In genomic region chr5:68930139-68930538, GRCh38 we compare ENCODE assay signal across 21 cellular contexts.
DNase-seq lines count a peak whose midpoint lies in the region; ATAC-seq, FAIRE-seq and TF ChIP-seq lines count a peak whose summit lies in the region.
"Had no signal": no experiment of that assay in that cellular context is flagged by ENCODE, and none has a peak within 500 bp of the region (broad histone marks: within the 10 kb centered on the region; RNA-seq: fewer than 3 reads in every experiment).

No MANE protein-coding gene starts in this region.

- intact Hi-C loops in mammary epithelial cell (cut with micrococcal nuclease) (no loop called here), breast epithelium (cut with DNase I; ENCODE audit: low total_unique reads) (no loop called here), posterior cingulate gyrus (cut with DNase I) (no loop called here)

- no peak overlapping the region for H4K8ac ChIP-seq in H1 (ENCODE audit: extremely low read depth, insufficient read depth, low read length)

- TF ChIP-seq EP300 in H1 (IDR thresholded peaks at IDR 0.05; ENCODE audit: borderline replicate concordance in 1 of 2, low read depth in 2 of 2, low read length in 2 of 2): no peak

- no peak overlapping the region for H3K27ac Mint-ChIP-seq in stimulated activated effector memory CD8-positive, alpha-beta T cell treated with anti-CD3 and anti-CD28 coated beads, Interleukin-12 subunit alpha, Interleukin-12 subunit beta, amount 100 ng/mL, for 72 hours
- H3K27ac Mint-ChIP-seq: CD14-positive monocyte; CD4-positive, alpha-beta T cell; H9 had no signal

- WGBS in mammary epithelial cell (ENCODE audit: low coverage, missing lambda C conversion rate): 75% methylated on average over 5 of the region's 5 CpGs
- 92% methylated on average over 5 of the region's 5 CpGs; no CpG with 5 or more reads in 1 of the 2 experiments for WGBS in H1 (ENCODE audit: extremely low coverage in 1 of 2, insufficient coverage in 1 of 2, insufficient read length in 1 of 2, insufficient replicate concordance in 2 of 2, low coverage in 1 of 2, low lambda C conversion rate in 2 of 2, missing lambda C conversion rate in 1 of 2), 2 experiments

- H3K27me3 ChIP-seq in mammary epithelial cell (ENCODE audit: insufficient read depth, low read length): no peaks in the 10 kb centered on the region
- no peaks in the 10 kb centered on the region for H3K27me3 ChIP-seq in breast epithelium
- no peaks in the 10 kb centered on the region; a peak in 1 of 7 replicates for H3K27me3 ChIP-seq in H1 (replicated peaks in 1 of 4; ENCODE audit: control insufficient read depth in 3 of 4, extremely low read depth in 1 of 4, insufficient read depth in 3 of 4, low read length in 3 of 4)
- H3K27me3 ChIP-seq: BE2C; BLaER1 treated with 17β-estradiol and CSF1 and Interleukin-3, amounts not matched to agents 10 nM and 100 nM had no signal

- POLR2A ChIA-PET in H1 (lab: Charles Lee; ENCODE audit: partially characterized antibody): no interaction called here

- no peak overlapping the region for H2BK120ac ChIP-seq in H1 (replicated peaks; ENCODE audit: low read depth, low read length)

- H2BK20ac ChIP-seq in H1 (ENCODE audit: low read length): no peak overlapping the region

- H3K79me2 ChIP-seq in mammary epithelial cell (ENCODE audit: insufficient read depth, low read length) (no peaks in the 10 kb centered on the region), H1 (ENCODE audit: control insufficient read depth in 1 of 2, insufficient read depth in 2 of 2, low read length in 2 of 2) (no peaks in the 10 kb centered on the region)

- in situ Hi-C loops in mammary epithelial cell (cut with MboI; ENCODE audit: low sequenced_read_pairs in 2 of 2): no loop called here

- H3K4me3 ChIP-seq in mammary epithelial cell (replicated peaks in 1 of 3; ENCODE audit: insufficient read depth in 1 of 3, low read depth in 2 of 3, low read length in 3 of 3) (no peak overlapping the region), breast epithelium (no peak overlapping the region), H1 (ENCODE audit: extremely low read depth in 1 of 4, insufficient read depth in 2 of 4, low read depth in 3 of 4, low read length in 4 of 4) (no peak overlapping the region)
- H3K4me3 ChIP-seq: BLaER1 treated with 17β-estradiol and CSF1 and Interleukin-3, amounts not matched to agents 10 nM and 100 nM; GM23248 had no signal

- no peak overlapping the region for H3K56ac ChIP-seq in H1 (replicated peaks; ENCODE audit: insufficient read length, low read depth, low read length)

- H3K4ac ChIP-seq in H1 (replicated peaks; ENCODE audit: insufficient read length, low read depth, low read length): no peak overlapping the region

- TF ChIP-seq CTCF in mammary epithelial cell (conservative IDR thresholded peaks at IDR 0.05 in 1 of 2, IDR thresholded peaks at IDR 0.05 in 1 of 2; ENCODE audit: extremely low read depth in 1 of 2, insufficient read depth in 1 of 2, low read depth in 1 of 2, low read length in 2 of 2): no peak
- no peak for TF ChIP-seq CTCF in breast epithelium (IDR thresholded peaks at IDR 0.05)
- no peak for TF ChIP-seq CTCF in H1 (IDR thresholded peaks at IDR 0.05; ENCODE audit: control extremely low read depth in 1 of 3, insufficient read depth in 1 of 3, low read depth in 1 of 3, low read length in 3 of 3)

- H3K14ac ChIP-seq in H1 (ENCODE audit: insufficient read length): no peak overlapping the region

- no peaks in the 10 kb centered on the region for H3K36me3 Mint-ChIP-seq in stimulated activated effector memory CD8-positive, alpha-beta T cell treated with anti-CD3 and anti-CD28 coated beads, Interleukin-12 subunit alpha, Interleukin-12 subunit beta, amount 100 ng/mL, for 72 hours
- H3K36me3 Mint-ChIP-seq: CD14-positive monocyte had no signal

- H3K27ac ChIP-seq in mammary epithelial cell (ENCODE audit: insufficient read depth, low read depth, low read length): no peak overlapping the region
- H3K27ac ChIP-seq in breast epithelium: no peak overlapping the region
- no peak overlapping the region for H3K27ac ChIP-seq in H1 (ENCODE audit: low read depth, low read length)
- H3K27ac ChIP-seq: 22Rv1; BLaER1 treated with 17β-estradiol and CSF1 and Interleukin-3, amounts not matched to agents 10 nM and 100 nM; GM23248 had no signal

- no peak overlapping the region for H3K23ac ChIP-seq in H1 (ENCODE audit: insufficient read length)

- CTCF ChIA-PET in mammary epithelial cell (lab: Charles Lee; ENCODE audit: low non-redundant PET): no interaction called here
- CTCF ChIA-PET in H1 (lab: Charles Lee; ENCODE audit: partially characterized antibody): no interaction called here

- peaks cover under 1% of the 10 kb centered on the region for H3K4me1 ChIP-seq in mammary epithelial cell (ENCODE audit: insufficient read depth, low read length)
- H3K4me1 ChIP-seq in breast epithelium: no peaks in the 10 kb centered on the region
- H3K4me1 ChIP-seq in H1 (replicated peaks in 1 of 4; ENCODE audit: control insufficient read depth in 3 of 4, insufficient read depth in 4 of 4, low read length in 3 of 4): no peaks in the 10 kb centered on the region
- H3K4me1 ChIP-seq: BE2C; BLaER1 treated with 17β-estradiol and CSF1 and Interleukin-3, amounts not matched to agents 10 nM and 100 nM had no signal

- H3K9me3 ChIP-seq in mammary epithelial cell (replicated peaks; ENCODE audit: insufficient read depth, low read length) (peaks cover 8% of the 10 kb centered on the region), breast epithelium (peaks cover 8 to 43% of the 10 kb centered on the region in 2 donors), H1 (ENCODE audit: insufficient read depth in 2 of 2, low read depth in 1 of 2, low read length in 1 of 2) (peaks cover 47 to 58% of the 10 kb centered on the region in 2 experiments)

- no peaks in the 10 kb centered on the region for H3K79me1 ChIP-seq in H1 (ENCODE audit: low read depth, low read length)

- peak; percentile 41 for ATAC-seq in stimulated activated effector memory CD8-positive, alpha-beta T cell treated with anti-CD3 and anti-CD28 coated beads, Interleukin-12 subunit alpha, Interleukin-12 subunit beta, amount 100 ng/mL, for 72 hours
- ATAC-seq in GM21423 (IDR thresholded peaks at IDR 0.05; ENCODE audit: unreplicated experiment) (no peak), HG03025 (IDR thresholded peaks at IDR 0.05; ENCODE audit: low FRiP score, unreplicated experiment) (no peak)
- ATAC-seq: HCT116 had no signal

- H3K4me1 Mint-ChIP-seq in stimulated activated effector memory CD8-positive, alpha-beta T cell treated with anti-CD3 and anti-CD28 coated beads, Interleukin-12 subunit alpha, Interleukin-12 subunit beta, amount 100 ng/mL, for 72 hours: no peaks in the 10 kb centered on the region
- H3K4me1 Mint-ChIP-seq: CD14-positive monocyte; CD8-positive, alpha-beta memory T cell had no signal

- BruUV-seq in mammary epithelial cell (replicated peaks; lab: Mats Ljungman, UMichigan): no TSS peak

- no peak for FAIRE-seq in H1 (lab: Jason Lieb, UNC)
- FAIRE-seq: A204.1, G401.6, GM12892 had no signal

- no peaks in the 10 kb centered on the region for H4K20me1 ChIP-seq in mammary epithelial cell (ENCODE audit: insufficient read depth, low read length)
- no peaks in the 10 kb centered on the region for H4K20me1 ChIP-seq in H1 (replicated peaks in 1 of 2; ENCODE audit: control insufficient read depth in 1 of 2, insufficient read depth in 2 of 2, low read length in 2 of 2)
- H4K20me1 ChIP-seq: BLaER1 treated with 17β-estradiol and CSF1 and Interleukin-3, amounts not matched to agents 10 nM and 100 nM had no signal

- no peak overlapping the region; the same call in 1 of the 2 replicates for H3K18ac ChIP-seq in H1 (ENCODE audit: extremely low read depth, low read length)

- no peak for TF ChIP-seq RAD21 in H1 (IDR thresholded peaks at IDR 0.05 in 1 of 2, conservative IDR thresholded peaks at IDR 0.05 in 1 of 2; ENCODE audit: low read depth in 2 of 2, low read length in 2 of 2)

- H2BK12ac ChIP-seq in H1 (ENCODE audit: low read depth, low read length): no peak overlapping the region

- no peak overlapping the region for H2BK15ac ChIP-seq in H1 (ENCODE audit: low read length)

- H3K9ac ChIP-seq in mammary epithelial cell (ENCODE audit: insufficient read depth, low read length): no peak overlapping the region
- no peak overlapping the region for H3K9ac ChIP-seq in H1 (replicated peaks in 1 of 4; ENCODE audit: extremely low read depth in 1 of 4, low read depth in 3 of 4, low read length in 3 of 4)
- H3K9ac ChIP-seq: BLaER1 treated with 17β-estradiol and CSF1 and Interleukin-3, amounts not matched to agents 10 nM and 100 nM; GM23248 had no signal

- no peak overlapping the region for H2AK5ac ChIP-seq in H1 (ENCODE audit: low read depth, low read length)

- dilution Hi-C loops in mammary epithelial cell (cut with HindIII; ENCODE audit: low sequenced_read_pairs): no loop called here

- no peak overlapping the region for H3K4me3 Mint-ChIP-seq in stimulated activated effector memory CD8-positive, alpha-beta T cell treated with anti-CD3 and anti-CD28 coated beads, Interleukin-12 subunit alpha, Interleukin-12 subunit beta, amount 100 ng/mL, for 72 hours
- H3K4me3 Mint-ChIP-seq: CD14-positive monocyte; CD4-positive, alpha-beta T cell; CD8-positive, alpha-beta memory T cell; H9 had no signal

- H3K9me3 Mint-ChIP-seq in stimulated activated effector memory CD8-positive, alpha-beta T cell treated with anti-CD3 and anti-CD28 coated beads, Interleukin-12 subunit alpha, Interleukin-12 subunit beta, amount 100 ng/mL, for 72 hours: peaks cover 6% of the 10 kb centered on the region

- H4K91ac ChIP-seq in H1 (replicated peaks; ENCODE audit: insufficient read length, low read length): peak overlapping the region; percentile 1

- peak; percentile 61 for DNase-seq in mammary epithelial cell
- no peak for DNase-seq in breast epithelium (ENCODE audit: low spot score in 2 of 2)
- DNase-seq in H1 (ENCODE audit: low read depth in 1 of 2, low spot score in 2 of 2): no peak
- DNase-seq in stimulated activated effector memory CD8-positive, alpha-beta T cell treated with anti-CD3 and anti-CD28 coated beads, Interleukin-12 subunit alpha, Interleukin-12 subunit beta, amount 100 ng/mL, for 72 hours (ENCODE audit: low spot score in 2 of 2): no peak
- no peak for DNase-seq in posterior cingulate gyrus
- no peak for DNase-seq in DMS 273 treated with DMSO at 0.1 percent for 48 hours (lab: John Stamatoyannopoulos, UW)
- DNase-seq: BE2C; CD4-positive, alpha-beta T cell; CD8-positive, alpha-beta memory T cell; DND-41; GM23248; H9 had no signal

- H3K4me2 ChIP-seq in mammary epithelial cell (ENCODE audit: insufficient read depth, low read depth, low read length) (no peak overlapping the region), H1 (ENCODE audit: insufficient read depth in 1 of 2, low read depth in 2 of 2, low read length in 2 of 2) (no peak overlapping the region)
- H3K4me2 ChIP-seq: BLaER1 treated with 17β-estradiol and CSF1 and Interleukin-3, amounts not matched to agents 10 nM and 100 nM had no signal

- H4K5ac ChIP-seq in H1 (ENCODE audit: insufficient read length, low read depth, low read length): no peak overlapping the region

- no peaks in the 10 kb centered on the region for H3K36me3 ChIP-seq in mammary epithelial cell (ENCODE audit: insufficient read depth, low read length)
- no peaks in the 10 kb centered on the region for H3K36me3 ChIP-seq in breast epithelium
- H3K36me3 ChIP-seq in H1 (ENCODE audit: control insufficient read depth in 2 of 4, insufficient read depth in 4 of 4, low read length in 3 of 4): peaks cover 0 to 20% (median 0%) of the 10 kb centered on the region in 4 experiments; a peak in 3 of 8 replicates
- H3K36me3 ChIP-seq: BE2C had no signal

- TF ChIP-seq POLR2A in breast epithelium (IDR thresholded peaks at IDR 0.05) (no peak), H1 (IDR thresholded peaks at IDR 0.05; ENCODE audit: control extremely low read depth in 1 of 2, low read depth in 2 of 2, low read length in 2 of 2) (no peak)

- H3K23me2 ChIP-seq in H1 (ENCODE audit: low read depth, low read length): no peaks in the 10 kb centered on the region

- H2BK5ac ChIP-seq in H1 (ENCODE audit: low read depth, low read length): no peak overlapping the region

- H2AFZ ChIP-seq in mammary epithelial cell (ENCODE audit: low read depth, low read length): no peak overlapping the region
- no peak overlapping the region for H2AFZ ChIP-seq in H1 (ENCODE audit: low read length)
- H2AFZ ChIP-seq: GM23248 had no signal
